ENCODE assay signal across 25 cellular contexts in genomic region chr2:30797381-30798015, GRCh38. TPM values are rescaled to one million over a fixed set of nuclear protein-coding genes. Genes with fewer than 3 reads are reported as not detected.
"Had no signal": no experiment of that assay in that cellular context is flagged by ENCODE, and none has a peak within 500 bp of the region (broad histone marks: within the 10 kb centered on the region; RNA-seq: fewer than 3 reads in every experiment).

No MANE protein-coding gene starts in this region.

- H3K9me3 Mint-ChIP-seq: activated naive CD8-positive, alpha-beta T cell treated with anti-CD3 and anti-CD28 coated beads, Interleukin-2, amount 50 U/mL, for 24 hours; activated T-cell treated with anti-CD3 and anti-CD28 coated beads, Interleukin-2, amount 50 U/mL, for 4 hours; activated T-helper 2 cell treated with anti-CD3 and anti-CD28 coated beads, Interferon-gamma antibody, Interleukin-2, Interleukin-4, amounts not matched to agents 10 μg/mL and 5 μg/mL and 100 μg/mL, durations not matched to agents 14 hours and 24 hours and 36 hours; naive thymus-derived CD8-positive, alpha-beta T cell; stimulated activated naive B cell treated with anti-CD40 and anti-IgM and Interleukin-4, amounts not matched to agents 10 μg/mL and 1 μg/mL and 100 μg/mL, for 72 hours had no signal

- H3K27ac Mint-ChIP-seq: activated naive CD8-positive, alpha-beta T cell treated with anti-CD3 and anti-CD28 coated beads, Interleukin-2, amount 50 U/mL, for 24 hours; activated T-helper 2 cell treated with anti-CD3 and anti-CD28 coated beads, Interferon-gamma antibody, Interleukin-2, Interleukin-4, amounts not matched to agents 10 μg/mL and 5 μg/mL and 100 μg/mL, durations not matched to agents 14 hours and 24 hours and 36 hours had no signal

- H3K4me3 ChIP-seq: lung, pancreas, psoas muscle, right atrium auricular region, testis had no signal

- DNase-seq: activated CD4-positive, alpha-beta T cell treated with anti-CD3 and anti-CD28 coated beads, Interleukin-2, amount 50 U/mL, for 4 hours; activated CD8-positive, alpha-beta memory T cell treated with anti-CD3 and anti-CD28 coated beads, Interleukin-2, amount 50 U/mL, for 48 hours; activated naive CD4-positive, alpha-beta T cell; activated naive CD8-positive, alpha-beta T cell treated with anti-CD3 and anti-CD28 coated beads, Interleukin-2, amount 50 U/mL, for 24 hours; activated T-cell treated with anti-CD3 and anti-CD28 coated beads, Interleukin-2, amount 50 U/mL, for 4 hours; erythroblast; kidney; naive thymus-derived CD8-positive, alpha-beta T cell; psoas muscle; stimulated activated CD4-positive, alpha-beta T cell treated with anti-CD3 and anti-CD28 coated beads, Interleukin-1b, Interleukin-23, amount 100 ng/mL, for 48 hours; stimulated activated naive B cell treated with anti-CD40 and anti-IgM and Interleukin-4, amounts not matched to agents 10 μg/mL and 1 μg/mL and 100 μg/mL, for 72 hours; testis had no signal

- H3K36me3 ChIP-seq: neutrophil, pancreas, right atrium auricular region had no signal

- H3K27me3 ChIP-seq: neutrophil, pancreas, testis had no signal

- H3K4me3 Mint-ChIP-seq: activated naive CD8-positive, alpha-beta T cell treated with anti-CD3 and anti-CD28 coated beads, Interleukin-2, amount 50 U/mL, for 24 hours; activated T-cell treated with anti-CD3 and anti-CD28 coated beads, Interleukin-2, amount 50 U/mL, for 4 hours; naive thymus-derived CD8-positive, alpha-beta T cell; stimulated activated naive B cell treated with anti-CD40 and anti-IgM and Interleukin-4, amounts not matched to agents 10 μg/mL and 1 μg/mL and 100 μg/mL, for 72 hours had no signal

- H3K4me1 ChIP-seq: foreskin keratinocyte, psoas muscle, testis had no signal

- ATAC-seq: activated CD4-positive, CD25-positive, alpha-beta regulatory T cell treated with anti-CD3 and anti-CD28 coated beads, Interleukin-2, amount 50 U/mL, for 24 hours; activated naive CD8-positive, alpha-beta T cell treated with anti-CD3 and anti-CD28 coated beads, Interleukin-2, amount 50 U/mL, for 24 hours; activated T-cell treated with anti-CD3 and anti-CD28 coated beads, Interleukin-2, amount 50 U/mL, for 4 hours; foreskin keratinocyte; left lobe of liver; naive thymus-derived CD8-positive, alpha-beta T cell; psoas muscle had no signal

- H3K27ac ChIP-seq: foreskin keratinocyte, neutrophil, psoas muscle, right atrium auricular region, testis had no signal

- H3K9me3 ChIP-seq: neutrophil, pancreas, psoas muscle, right atrium auricular region, testis had no signal

- H3K27me3 Mint-ChIP-seq: naive thymus-derived CD8-positive, alpha-beta T cell; stimulated activated naive B cell treated with anti-CD40 and anti-IgM and Interleukin-4, amounts not matched to agents 10 μg/mL and 1 μg/mL and 100 μg/mL, for 72 hours had no signal

- H3K36me3 Mint-ChIP-seq: naive thymus-derived CD8-positive, alpha-beta T cell; stimulated activated naive B cell treated with anti-CD40 and anti-IgM and Interleukin-4, amounts not matched to agents 10 μg/mL and 1 μg/mL and 100 μg/mL, for 72 hours had no signal

RNA-seq across cellular contexts. Expression of gene CAPN13, which starts 9.7 kb away (rescaled TPM):
- total RNA-seq: activated CD8-positive, alpha-beta memory T cell treated with anti-CD3 and anti-CD28 coated beads for 36 hours; activated T-helper 2 cell treated with anti-CD3 and anti-CD28 coated beads, Interferon-gamma antibody, Interleukin-2, Interleukin-4, amounts not matched to agents 10 μg/mL and 5 μg/mL and 100 μg/mL, durations not matched to agents 14 hours and 24 hours and 36 hours; chondrocyte; foreskin keratinocyte; glomerular endothelial cell; naive thymus-derived CD8-positive, alpha-beta T cell; psoas muscle; right atrium auricular region; skeletal muscle tissue; T-helper 2 cell treated with Interferon-gamma antibody and Interleukin-4, amounts not matched to agents 100 ng/mL and 5 ng/mL, for 36 hours had no signal
- polyA plus RNA-seq: foreskin keratinocyte; naive thymus-derived CD8-positive, alpha-beta T cell had no signal
